1 cellular context compared by ENCODE assay signal in the genomic region with DNA sequence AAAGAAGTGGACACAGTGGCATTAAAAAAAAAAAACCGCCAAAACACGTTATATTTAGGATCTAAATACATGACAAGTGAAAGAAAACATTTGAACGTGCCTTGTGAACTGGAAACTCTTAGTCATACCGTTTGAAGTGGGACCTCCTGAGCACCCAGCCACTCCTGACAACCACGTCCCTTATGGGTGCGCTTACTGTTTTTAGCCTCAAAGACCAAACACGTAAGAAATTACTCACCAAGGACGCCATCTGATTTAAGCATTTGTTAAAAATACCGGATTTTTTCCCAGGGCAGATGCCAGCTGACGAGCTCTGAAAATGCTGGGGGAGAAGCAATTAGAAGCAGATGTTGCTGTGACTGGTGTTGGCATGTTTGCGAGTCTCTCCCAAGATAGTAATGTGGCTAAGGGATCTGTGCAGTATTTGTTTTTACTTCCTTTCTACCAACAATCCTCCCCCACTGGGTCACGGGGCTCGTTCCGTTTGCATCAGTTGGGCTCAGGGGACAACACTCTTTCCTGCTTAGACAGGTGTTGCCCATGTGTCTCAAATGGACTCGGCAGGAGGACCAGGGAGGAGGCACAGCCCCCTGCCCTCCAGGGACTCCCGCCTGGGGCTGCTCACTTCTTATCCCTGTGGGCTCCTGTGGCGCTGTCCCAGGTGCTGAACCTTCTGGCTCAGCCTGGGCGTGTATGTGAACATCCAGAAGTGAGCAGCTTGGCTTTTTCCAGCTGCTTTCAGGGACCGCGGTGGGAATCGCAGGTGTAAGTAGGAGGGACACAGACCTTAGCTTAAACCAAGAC.
TF ChIP-seq lines count a peak whose summit lies in the region.

No MANE protein-coding gene starts in this region.

TF ChIP-seq in HepG2, 621 proteins besides CTCF, POLR2A, EP300 and RAD21 (continued from another document and continues in another):
- TF ChIP-seq, protein P1, sequence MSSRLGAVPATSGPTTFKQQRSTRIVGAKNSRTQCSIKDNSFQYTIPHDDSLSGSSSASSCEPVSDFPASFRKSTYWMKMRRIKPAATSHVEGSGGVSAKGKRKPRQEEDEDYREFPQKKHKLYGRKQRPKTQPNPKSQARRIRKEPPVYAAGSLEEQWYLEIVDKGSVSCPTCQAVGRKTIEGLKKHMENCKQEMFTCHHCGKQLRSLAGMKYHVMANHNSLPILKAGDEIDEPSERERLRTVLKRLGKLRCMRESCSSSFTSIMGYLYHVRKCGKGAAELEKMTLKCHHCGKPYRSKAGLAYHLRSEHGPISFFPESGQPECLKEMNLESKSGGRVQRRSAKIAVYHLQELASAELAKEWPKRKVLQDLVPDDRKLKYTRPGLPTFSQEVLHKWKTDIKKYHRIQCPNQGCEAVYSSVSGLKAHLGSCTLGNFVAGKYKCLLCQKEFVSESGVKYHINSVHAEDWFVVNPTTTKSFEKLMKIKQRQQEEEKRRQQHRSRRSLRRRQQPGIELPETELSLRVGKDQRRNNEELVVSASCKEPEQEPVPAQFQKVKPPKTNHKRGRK (CRISPR knock-in tag; IDR thresholded peaks at IDR 0.05): no peak
- no peak for TF ChIP-seq HCFC1 (IDR thresholded peaks at IDR 0.05; ENCODE audit: low read depth, low read length)
- no peak for TF ChIP-seq SP1 (IDR thresholded peaks at IDR 0.05)
- TF ChIP-seq SP1 (CRISPR knock-in tag; IDR thresholded peaks at IDR 0.05): no peak
- TF ChIP-seq, protein P2, sequence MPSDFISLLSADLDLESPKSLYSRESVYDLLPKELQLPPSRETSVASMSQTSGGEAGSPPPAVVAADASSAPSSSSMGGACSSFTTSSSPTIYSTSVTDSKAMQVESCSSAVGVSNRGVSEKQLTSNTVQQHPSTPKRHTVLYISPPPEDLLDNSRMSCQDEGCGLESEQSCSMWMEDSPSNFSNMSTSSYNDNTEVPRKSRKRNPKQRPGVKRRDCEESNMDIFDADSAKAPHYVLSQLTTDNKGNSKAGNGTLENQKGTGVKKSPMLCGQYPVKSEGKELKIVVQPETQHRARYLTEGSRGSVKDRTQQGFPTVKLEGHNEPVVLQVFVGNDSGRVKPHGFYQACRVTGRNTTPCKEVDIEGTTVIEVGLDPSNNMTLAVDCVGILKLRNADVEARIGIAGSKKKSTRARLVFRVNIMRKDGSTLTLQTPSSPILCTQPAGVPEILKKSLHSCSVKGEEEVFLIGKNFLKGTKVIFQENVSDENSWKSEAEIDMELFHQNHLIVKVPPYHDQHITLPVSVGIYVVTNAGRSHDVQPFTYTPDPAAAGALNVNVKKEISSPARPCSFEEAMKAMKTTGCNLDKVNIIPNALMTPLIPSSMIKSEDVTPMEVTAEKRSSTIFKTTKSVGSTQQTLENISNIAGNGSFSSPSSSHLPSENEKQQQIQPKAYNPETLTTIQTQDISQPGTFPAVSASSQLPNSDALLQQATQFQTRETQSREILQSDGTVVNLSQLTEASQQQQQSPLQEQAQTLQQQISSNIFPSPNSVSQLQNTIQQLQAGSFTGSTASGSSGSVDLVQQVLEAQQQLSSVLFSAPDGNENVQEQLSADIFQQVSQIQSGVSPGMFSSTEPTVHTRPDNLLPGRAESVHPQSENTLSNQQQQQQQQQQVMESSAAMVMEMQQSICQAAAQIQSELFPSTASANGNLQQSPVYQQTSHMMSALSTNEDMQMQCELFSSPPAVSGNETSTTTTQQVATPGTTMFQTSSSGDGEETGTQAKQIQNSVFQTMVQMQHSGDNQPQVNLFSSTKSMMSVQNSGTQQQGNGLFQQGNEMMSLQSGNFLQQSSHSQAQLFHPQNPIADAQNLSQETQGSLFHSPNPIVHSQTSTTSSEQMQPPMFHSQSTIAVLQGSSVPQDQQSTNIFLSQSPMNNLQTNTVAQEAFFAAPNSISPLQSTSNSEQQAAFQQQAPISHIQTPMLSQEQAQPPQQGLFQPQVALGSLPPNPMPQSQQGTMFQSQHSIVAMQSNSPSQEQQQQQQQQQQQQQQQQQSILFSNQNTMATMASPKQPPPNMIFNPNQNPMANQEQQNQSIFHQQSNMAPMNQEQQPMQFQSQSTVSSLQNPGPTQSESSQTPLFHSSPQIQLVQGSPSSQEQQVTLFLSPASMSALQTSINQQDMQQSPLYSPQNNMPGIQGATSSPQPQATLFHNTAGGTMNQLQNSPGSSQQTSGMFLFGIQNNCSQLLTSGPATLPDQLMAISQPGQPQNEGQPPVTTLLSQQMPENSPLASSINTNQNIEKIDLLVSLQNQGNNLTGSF (CRISPR knock-in tag; IDR thresholded peaks at IDR 0.05): peak; percentile 85
- peak; percentile 74; the same call in 1 of the 2 replicates for TF ChIP-seq SMAD3 (CRISPR knock-in tag; IDR thresholded peaks at IDR 0.05)
- TF ChIP-seq, protein P3, sequence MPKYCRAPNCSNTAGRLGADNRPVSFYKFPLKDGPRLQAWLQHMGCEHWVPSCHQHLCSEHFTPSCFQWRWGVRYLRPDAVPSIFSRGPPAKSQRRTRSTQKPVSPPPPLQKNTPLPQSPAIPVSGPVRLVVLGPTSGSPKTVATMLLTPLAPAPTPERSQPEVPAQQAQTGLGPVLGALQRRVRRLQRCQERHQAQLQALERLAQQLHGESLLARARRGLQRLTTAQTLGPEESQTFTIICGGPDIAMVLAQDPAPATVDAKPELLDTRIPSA (CRISPR knock-in tag; IDR thresholded peaks at IDR 0.05; ENCODE audit: borderline replicate concordance): no peak
- no peak for TF ChIP-seq SP5 (CRISPR knock-in tag; IDR thresholded peaks at IDR 0.05; ENCODE audit: borderline replicate concordance, low read depth)
- TF ChIP-seq, protein P4, sequence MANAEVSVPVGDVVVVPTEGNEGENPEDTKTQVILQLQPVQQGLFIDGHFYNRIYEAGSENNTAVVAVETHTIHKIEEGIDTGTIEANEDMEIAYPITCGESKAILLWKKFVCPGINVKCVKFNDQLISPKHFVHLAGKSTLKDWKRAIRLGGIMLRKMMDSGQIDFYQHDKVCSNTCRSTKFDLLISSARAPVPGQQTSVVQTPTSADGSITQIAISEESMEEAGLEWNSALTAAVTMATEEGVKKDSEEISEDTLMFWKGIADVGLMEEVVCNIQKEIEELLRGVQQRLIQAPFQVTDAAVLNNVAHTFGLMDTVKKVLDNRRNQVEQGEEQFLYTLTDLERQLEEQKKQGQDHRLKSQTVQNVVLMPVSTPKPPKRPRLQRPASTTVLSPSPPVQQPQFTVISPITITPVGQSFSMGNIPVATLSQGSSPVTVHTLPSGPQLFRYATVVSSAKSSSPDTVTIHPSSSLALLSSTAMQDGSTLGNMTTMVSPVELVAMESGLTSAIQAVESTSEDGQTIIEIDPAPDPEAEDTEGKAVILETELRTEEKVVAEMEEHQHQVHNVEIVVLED (CRISPR knock-in tag; IDR thresholded peaks at IDR 0.05; ENCODE audit: borderline replicate concordance): no peak
- TF ChIP-seq HNRNPH1 (optimal IDR thresholded peaks at IDR 0.05; ENCODE audit: low read depth, low read length): no peak
- TF ChIP-seq ZSCAN29 (CRISPR knock-in tag; conservative IDR thresholded peaks at IDR 0.05): no peak
- TF ChIP-seq ZNF292 (CRISPR knock-in tag; IDR thresholded peaks at IDR 0.05; ENCODE audit: borderline replicate concordance, low read depth): no peak
- TF ChIP-seq, protein P5, sequence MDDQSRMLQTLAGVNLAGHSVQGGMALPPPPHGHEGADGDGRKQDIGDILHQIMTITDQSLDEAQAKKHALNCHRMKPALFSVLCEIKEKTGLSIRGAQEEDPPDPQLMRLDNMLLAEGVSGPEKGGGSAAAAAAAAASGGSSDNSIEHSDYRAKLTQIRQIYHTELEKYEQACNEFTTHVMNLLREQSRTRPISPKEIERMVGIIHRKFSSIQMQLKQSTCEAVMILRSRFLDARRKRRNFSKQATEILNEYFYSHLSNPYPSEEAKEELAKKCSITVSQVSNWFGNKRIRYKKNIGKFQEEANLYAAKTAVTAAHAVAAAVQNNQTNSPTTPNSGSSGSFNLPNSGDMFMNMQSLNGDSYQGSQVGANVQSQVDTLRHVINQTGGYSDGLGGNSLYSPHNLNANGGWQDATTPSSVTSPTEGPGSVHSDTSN (CRISPR knock-in tag; IDR thresholded peaks at IDR 0.05; ENCODE audit: borderline replicate concordance): no peak; the same call in 1 of the 2 replicates
- TF ChIP-seq PAX8 (CRISPR knock-in tag; IDR thresholded peaks at IDR 0.05; ENCODE audit: borderline replicate concordance): no peak
- TF ChIP-seq, protein P6, sequence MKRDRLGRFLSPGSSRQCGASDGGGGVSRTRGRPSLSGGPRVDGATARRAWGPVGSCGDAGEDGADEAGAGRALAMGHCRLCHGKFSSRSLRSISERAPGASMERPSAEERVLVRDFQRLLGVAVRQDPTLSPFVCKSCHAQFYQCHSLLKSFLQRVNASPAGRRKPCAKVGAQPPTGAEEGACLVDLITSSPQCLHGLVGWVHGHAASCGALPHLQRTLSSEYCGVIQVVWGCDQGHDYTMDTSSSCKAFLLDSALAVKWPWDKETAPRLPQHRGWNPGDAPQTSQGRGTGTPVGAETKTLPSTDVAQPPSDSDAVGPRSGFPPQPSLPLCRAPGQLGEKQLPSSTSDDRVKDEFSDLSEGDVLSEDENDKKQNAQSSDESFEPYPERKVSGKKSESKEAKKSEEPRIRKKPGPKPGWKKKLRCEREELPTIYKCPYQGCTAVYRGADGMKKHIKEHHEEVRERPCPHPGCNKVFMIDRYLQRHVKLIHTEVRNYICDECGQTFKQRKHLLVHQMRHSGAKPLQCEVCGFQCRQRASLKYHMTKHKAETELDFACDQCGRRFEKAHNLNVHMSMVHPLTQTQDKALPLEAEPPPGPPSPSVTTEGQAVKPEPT (CRISPR knock-in tag; IDR thresholded peaks at IDR 0.05; ENCODE audit: low read depth): no peak
- TF ChIP-seq ZNF777 (CRISPR knock-in tag; IDR thresholded peaks at IDR 0.05): no peak
- TF ChIP-seq ZNF660 (CRISPR knock-in tag; IDR thresholded peaks at IDR 0.05; ENCODE audit: borderline replicate concordance, low read depth): 0 out of 2 replicates have a peak, but pooled peaks have one; percentile 52
- no peak for TF ChIP-seq ZC3H13 (CRISPR knock-in tag; IDR thresholded peaks at IDR 0.05)
- TF ChIP-seq ZNF605 (CRISPR knock-in tag; IDR thresholded peaks at IDR 0.05): no peak; the same call in 1 of the 2 replicates
- TF ChIP-seq RARG (CRISPR knock-in tag; IDR thresholded peaks at IDR 0.05; ENCODE audit: low read depth): no peak
- TF ChIP-seq ZNF224 (CRISPR knock-in tag; IDR thresholded peaks at IDR 0.05): no peak
- TF ChIP-seq, protein P7, sequence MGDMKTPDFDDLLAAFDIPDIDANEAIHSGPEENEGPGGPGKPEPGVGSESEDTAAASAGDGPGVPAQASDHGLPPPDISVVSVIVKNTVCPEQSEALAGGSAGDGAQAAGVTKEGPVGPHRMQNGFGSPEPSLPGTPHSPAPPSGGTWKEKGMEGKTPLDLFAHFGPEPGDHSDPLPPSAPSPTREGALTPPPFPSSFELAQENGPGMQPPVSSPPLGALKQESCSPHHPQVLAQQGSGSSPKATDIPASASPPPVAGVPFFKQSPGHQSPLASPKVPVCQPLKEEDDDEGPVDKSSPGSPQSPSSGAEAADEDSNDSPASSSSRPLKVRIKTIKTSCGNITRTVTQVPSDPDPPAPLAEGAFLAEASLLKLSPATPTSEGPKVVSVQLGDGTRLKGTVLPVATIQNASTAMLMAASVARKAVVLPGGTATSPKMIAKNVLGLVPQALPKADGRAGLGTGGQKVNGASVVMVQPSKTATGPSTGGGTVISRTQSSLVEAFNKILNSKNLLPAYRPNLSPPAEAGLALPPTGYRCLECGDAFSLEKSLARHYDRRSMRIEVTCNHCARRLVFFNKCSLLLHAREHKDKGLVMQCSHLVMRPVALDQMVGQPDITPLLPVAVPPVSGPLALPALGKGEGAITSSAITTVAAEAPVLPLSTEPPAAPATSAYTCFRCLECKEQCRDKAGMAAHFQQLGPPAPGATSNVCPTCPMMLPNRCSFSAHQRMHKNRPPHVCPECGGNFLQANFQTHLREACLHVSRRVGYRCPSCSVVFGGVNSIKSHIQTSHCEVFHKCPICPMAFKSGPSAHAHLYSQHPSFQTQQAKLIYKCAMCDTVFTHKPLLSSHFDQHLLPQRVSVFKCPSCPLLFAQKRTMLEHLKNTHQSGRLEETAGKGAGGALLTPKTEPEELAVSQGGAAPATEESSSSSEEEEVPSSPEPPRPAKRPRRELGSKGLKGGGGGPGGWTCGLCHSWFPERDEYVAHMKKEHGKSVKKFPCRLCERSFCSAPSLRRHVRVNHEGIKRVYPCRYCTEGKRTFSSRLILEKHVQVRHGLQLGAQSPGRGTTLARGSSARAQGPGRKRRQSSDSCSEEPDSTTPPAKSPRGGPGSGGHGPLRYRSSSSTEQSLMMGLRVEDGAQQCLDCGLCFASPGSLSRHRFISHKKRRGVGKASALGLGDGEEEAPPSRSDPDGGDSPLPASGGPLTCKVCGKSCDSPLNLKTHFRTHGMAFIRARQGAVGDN (CRISPR knock-in tag; IDR thresholded peaks at IDR 0.05): peak; percentile 31
- no peak for TF ChIP-seq ZNF577 (CRISPR knock-in tag; IDR thresholded peaks at IDR 0.05; ENCODE audit: borderline replicate concordance, low read depth)
- peak; percentile 63; the same call in 1 of the 2 replicates for TF ChIP-seq SP140L (CRISPR knock-in tag; IDR thresholded peaks at IDR 0.05; ENCODE audit: borderline replicate concordance)
- TF ChIP-seq, protein P8, sequence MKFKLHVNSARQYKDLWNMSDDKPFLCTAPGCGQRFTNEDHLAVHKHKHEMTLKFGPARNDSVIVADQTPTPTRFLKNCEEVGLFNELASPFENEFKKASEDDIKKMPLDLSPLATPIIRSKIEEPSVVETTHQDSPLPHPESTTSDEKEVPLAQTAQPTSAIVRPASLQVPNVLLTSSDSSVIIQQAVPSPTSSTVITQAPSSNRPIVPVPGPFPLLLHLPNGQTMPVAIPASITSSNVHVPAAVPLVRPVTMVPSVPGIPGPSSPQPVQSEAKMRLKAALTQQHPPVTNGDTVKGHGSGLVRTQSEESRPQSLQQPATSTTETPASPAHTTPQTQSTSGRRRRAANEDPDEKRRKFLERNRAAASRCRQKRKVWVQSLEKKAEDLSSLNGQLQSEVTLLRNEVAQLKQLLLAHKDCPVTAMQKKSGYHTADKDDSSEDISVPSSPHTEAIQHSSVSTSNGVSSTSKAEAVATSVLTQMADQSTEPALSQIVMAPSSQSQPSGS (CRISPR knock-in tag; IDR thresholded peaks at IDR 0.05): peak; percentile 40; the same call in 1 of the 2 replicates
- TF ChIP-seq ZNF883 (CRISPR knock-in tag; IDR thresholded peaks at IDR 0.05; ENCODE audit: not compliant biosample characterization): peak; percentile 70
- 0 out of 2 replicates have a peak, but pooled peaks have one; percentile 34 for TF ChIP-seq ZNF792 (CRISPR knock-in tag; IDR thresholded peaks at IDR 0.05)
- TF ChIP-seq JUND (CRISPR knock-in tag; IDR thresholded peaks at IDR 0.05): no peak
- no peak for TF ChIP-seq HNRNPLL (IDR thresholded peaks at IDR 0.05; ENCODE audit: low read depth, low read length, poor library complexity, severe bottlenecking)
- TF ChIP-seq ZNF17 (CRISPR knock-in tag; IDR thresholded peaks at IDR 0.05): no peak
- TF ChIP-seq JDP2 (CRISPR knock-in tag; IDR thresholded peaks at IDR 0.05; ENCODE audit: borderline replicate concordance): no peak
- TF ChIP-seq, protein P9, sequence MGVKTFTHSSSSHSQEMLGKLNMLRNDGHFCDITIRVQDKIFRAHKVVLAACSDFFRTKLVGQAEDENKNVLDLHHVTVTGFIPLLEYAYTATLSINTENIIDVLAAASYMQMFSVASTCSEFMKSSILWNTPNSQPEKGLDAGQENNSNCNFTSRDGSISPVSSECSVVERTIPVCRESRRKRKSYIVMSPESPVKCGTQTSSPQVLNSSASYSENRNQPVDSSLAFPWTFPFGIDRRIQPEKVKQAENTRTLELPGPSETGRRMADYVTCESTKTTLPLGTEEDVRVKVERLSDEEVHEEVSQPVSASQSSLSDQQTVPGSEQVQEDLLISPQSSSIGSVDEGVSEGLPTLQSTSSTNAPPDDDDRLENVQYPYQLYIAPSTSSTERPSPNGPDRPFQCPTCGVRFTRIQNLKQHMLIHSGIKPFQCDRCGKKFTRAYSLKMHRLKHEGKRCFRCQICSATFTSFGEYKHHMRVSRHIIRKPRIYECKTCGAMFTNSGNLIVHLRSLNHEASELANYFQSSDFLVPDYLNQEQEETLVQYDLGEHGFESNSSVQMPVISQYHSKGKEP (CRISPR knock-in tag; IDR thresholded peaks at IDR 0.05): peak; percentile 81; the same call in 1 of the 2 replicates
